ENCODE assay signal across 18 cellular contexts in genomic region chr7:35717516-35717915, GRCh38. TPM values are rescaled to one million over a fixed set of nuclear protein-coding genes. Genes with fewer than 3 reads are reported as not detected.
DNase-seq lines count a peak whose midpoint lies in the region; ATAC-seq and TF ChIP-seq lines count a peak whose summit lies in the region.
"Had no signal": no experiment of that assay in that cellular context is flagged by ENCODE, and none has a peak within 500 bp of the region (broad histone marks: within the 10 kb centered on the region; RNA-seq: fewer than 3 reads in every experiment).

No MANE protein-coding gene starts in this region.

- H4K20me1 ChIP-seq in MM.1S (ENCODE audit: insufficient read depth, low read length) = no peaks in the 10 kb centered on the region

- H3K4me3 ChIP-seq in heart right ventricle (peak overlapping the region in 8 of 10 donors; percentile 13 to 46 (median 43)), fibroblast of villous mesenchyme (ENCODE audit: low read depth, low read length) (peak overlapping the region; percentile 71), sigmoid colon (peak overlapping the region in 1 of 4 donors; percentile 39), uterus (no peak overlapping the region), MM.1S (ENCODE audit: low read length) (no peak overlapping the region)
- H3K4me3 ChIP-seq: HAP-1, Peyer's patch had no signal

- H3K27ac ChIP-seq in heart right ventricle (peak overlapping the region in 9 of 10 donors; percentile 14 to 84 (median 78)), sigmoid colon (peak overlapping the region in 3 of 4 donors; percentile 50 to 78 (median 75)), uterus (peak overlapping the region; percentile 39 to 48), MM.1S (ENCODE audit: low read length) (no peak overlapping the region)
- H3K27ac ChIP-seq: Peyer's patch had no signal

- H3K9me3 ChIP-seq in heart right ventricle = no peaks in the 10 kb centered on the region
- no peaks in the 10 kb centered on the region for H3K9me3 ChIP-seq in sigmoid colon
- H3K9me3 ChIP-seq in uterus = no peaks in the 10 kb centered on the region
- H3K9me3 ChIP-seq in MM.1S (replicated peaks; ENCODE audit: insufficient read depth, low read length) = no peaks in the 10 kb centered on the region
- H3K9me3 ChIP-seq: HAP-1, Peyer's patch had no signal

- H3K36me3 ChIP-seq in heart right ventricle = no peaks in the 10 kb centered on the region
- no peaks in the 10 kb centered on the region for H3K36me3 ChIP-seq in sigmoid colon
- H3K36me3 ChIP-seq in uterus = no peaks in the 10 kb centered on the region
- H3K36me3 ChIP-seq in MM.1S (replicated peaks; ENCODE audit: insufficient read depth, low read length) = no peaks in the 10 kb centered on the region
- H3K36me3 ChIP-seq: HAP-1, Peyer's patch had no signal

- TF ChIP-seq POLR2A in sigmoid colon (IDR thresholded peaks at IDR 0.05) (no peak), uterus (IDR thresholded peaks at IDR 0.05) (no peak)

- ATAC-seq in heart right ventricle = no peak
- no peak for ATAC-seq in left ventricle myocardium superior

- in situ Hi-C loops in KBM-7 (cut with MboI; ENCODE audit: low pct_unique_long_range_greater_than_20kb, low sequenced_read_pairs) = loop anchor here (25.0 kb wide), 1 partner anchor 195 kb away; no protein-coding TSS in a partner anchor

- DNase-seq in heart right ventricle (no peak), left ventricle myocardium superior (no peak), fibroblast of villous mesenchyme (ENCODE audit: low read depth) (peak; percentile 54), sigmoid colon (no peak), uterus (no peak), GM19238 (ENCODE audit: insufficient read length, low spot score) (no peak), MM.1S (no peak), KBM-7 (no peak)
- DNase-seq: CD4-positive, CD25-positive, alpha-beta regulatory T cell; DMS53; MV-4-11; NCI-H1417 treated with DMSO at 0.1 percent for 48 hours; NCI-H2029; NCI-H2171 treated with DMSO at 0.1 percent for 48 hours; NCI-H510A; NCI-H82; Peyer's patch had no signal

- no peak overlapping the region for H2AFZ ChIP-seq in MM.1S (ENCODE audit: low read length)

- 66 to 70% methylated on average over 6 of the region's 6 CpGs for WGBS in heart right ventricle, 2 donors
- WGBS in sigmoid colon, 2 donors = 90 to 93% methylated on average over 6 of the region's 6 CpGs

- TF ChIP-seq EP300 in sigmoid colon (IDR thresholded peaks at IDR 0.05) = no peak

- no peak for TF ChIP-seq CTCF in heart right ventricle (IDR thresholded peaks at IDR 0.05)
- TF ChIP-seq CTCF in fibroblast of villous mesenchyme (IDR thresholded peaks at IDR 0.05; ENCODE audit: insufficient read depth, low read depth, low read length) = no peak
- TF ChIP-seq CTCF in sigmoid colon (IDR thresholded peaks at IDR 0.05) = no peak
- no peak for TF ChIP-seq CTCF in uterus (IDR thresholded peaks at IDR 0.05)
- TF ChIP-seq CTCF in MM.1S (IDR thresholded peaks at IDR 0.05; ENCODE audit: low read length) = no peak

- no peaks in the 10 kb centered on the region for H3F3A ChIP-seq in MM.1S (ENCODE audit: insufficient read depth, low read length)

- no peak overlapping the region for H3K4me2 ChIP-seq in MM.1S (ENCODE audit: low read depth, low read length)

- H3K4me1 ChIP-seq in heart right ventricle (peaks cover 0 to 55% (median 13%) of the 10 kb centered on the region in 9 donors), sigmoid colon (peaks cover 0 to 45% (median 25%) of the 10 kb centered on the region in 4 donors), uterus (no peaks in the 10 kb centered on the region), MM.1S (ENCODE audit: low read length) (0 out of 2 replicates have a peak, but pooled peaks cover 9% of the 10 kb centered on the region)
- H3K4me1 ChIP-seq: HAP-1, Peyer's patch had no signal

- H3K27me3 ChIP-seq in heart right ventricle (no peaks in the 10 kb centered on the region), sigmoid colon (no peaks in the 10 kb centered on the region), uterus (no peaks in the 10 kb centered on the region), MM.1S (replicated peaks; ENCODE audit: insufficient read depth, low read length) (no peaks in the 10 kb centered on the region)
- H3K27me3 ChIP-seq: Peyer's patch had no signal

- no peak overlapping the region for H3K9ac ChIP-seq in MM.1S (ENCODE audit: low read length)

- H3K79me2 ChIP-seq in MM.1S (ENCODE audit: low read length) = no peaks in the 10 kb centered on the region

- H3K9me2 ChIP-seq in MM.1S (replicated peaks; ENCODE audit: insufficient read depth, low read length) = no peaks in the 10 kb centered on the region

- intact Hi-C loops in heart right ventricle (cut with DNase I) (loop anchor here in 6 of 10 donors (5.0 to 10.0 kb wide), 3 partner anchors 85 to 257 kb away; partner anchors contain the start of gene SEPTIN7 (in 6 of the 6)), left ventricle myocardium superior (cut with micrococcal nuclease) (no loop called here), sigmoid colon (cut with DNase I) (loop anchor here (10.0 kb wide), 1 partner anchor 577 kb away; no protein-coding TSS in a partner anchor), uterus (cut with DNase I; ENCODE audit: low total_unique reads) (no loop called here)

RNA-seq across cellular contexts. Expression of gene HERPUD2, which starts 22.6 kb away (rescaled TPM):
- 10 to 100 TPM; 12.3 to 21.3 (median 17.6) TPM for total RNA-seq in heart right ventricle
- 10 to 100 TPM in 1 of 2 donors, 1 to 10 TPM in 1; 7.1 to 11.9 TPM for polyA plus RNA-seq in heart right ventricle
- 15.0 TPM for total RNA-seq in left ventricle myocardium superior
- total RNA-seq in fibroblast of villous mesenchyme = 23.2 and 30.7 TPM in 2 replicates
- 10 to 100 TPM; 21.7 to 40.7 (median 31.4) TPM for total RNA-seq in sigmoid colon
- 10 to 100 TPM in 2 of 3 donors, 1 to 10 TPM in 1; 8.8 to 13.0 (median 12.0) TPM for polyA plus RNA-seq in sigmoid colon
- total RNA-seq in uterus = 10 to 100 TPM; 27.7 to 49.6 (median 40.6) TPM

Comparison
In these comparisons a context has a peak if more than half of its experiments do, and no peak if none do; other contexts are left out.
1. intact Hi-C loops: an anchor here in heart right ventricle (5.0 to 10.0 kb wide) and sigmoid colon (10.0 kb wide); none called in left ventricle myocardium superior and uterus.
2. H3K4me3 ChIP-seq: peak in heart right ventricle (8 of 10) and fibroblast of villous mesenchyme (single experiment); none in uterus (0 of 2) and MM.1S (single experiment).